In the genomic region with DNA sequence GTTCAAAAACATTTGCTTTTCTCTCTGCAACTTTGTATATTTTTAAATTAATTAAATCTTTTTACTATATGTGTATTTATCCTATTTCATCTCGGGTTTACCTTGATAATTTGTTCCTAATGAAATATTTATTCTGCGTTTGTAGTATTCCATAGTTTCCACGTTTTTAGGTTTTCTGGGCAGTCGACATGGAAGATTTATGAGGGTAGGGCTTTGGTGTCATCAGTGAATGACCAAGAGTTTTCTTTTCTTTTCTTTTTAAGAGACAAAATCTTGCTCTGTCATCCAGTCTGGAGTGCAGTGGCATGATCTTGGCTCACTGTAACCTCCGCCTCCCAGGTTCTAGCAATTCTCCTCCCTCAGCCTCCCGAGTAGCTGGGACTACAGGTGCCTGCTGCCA, we compare ENCODE assay signal across 10 cellular contexts.
"Had no signal": no experiment of that assay in that cellular context is flagged by ENCODE, and none has a peak within 500 bp of the region (broad histone marks: within the 10 kb centered on the region; RNA-seq: fewer than 3 reads in every experiment).

No MANE protein-coding gene starts in this region.

- H3K4me1 ChIP-seq: HAP-1 had no signal

- H3K4me1 Mint-ChIP-seq: GM23338 had no signal

- DNase-seq: GM23248, GOT3, H7, HCEC 1CT, HFFc6 had no signal

- H3K4me3 ChIP-seq: GM23248, GM23338, HAP-1 had no signal

- H3K4me2 ChIP-seq: GM23338 had no signal

- ATAC-seq: GM23338, HCT116 had no signal

- H3K9ac ChIP-seq: GM23248 had no signal

- FAIRE-seq: H1, H54 had no signal

- H3K36me3 ChIP-seq: HAP-1 had no signal

- H2AFZ ChIP-seq: GM23248, GM23338 had no signal

- H3K27ac ChIP-seq: GM23248 had no signal

- H3K27ac Mint-ChIP-seq: GM23338, HFFc6 had no signal

- H3K4me3 Mint-ChIP-seq: GM23338, HFFc6 had no signal
